Comparison of ENCODE assay signal across 19 cellular contexts in genomic region chr12:123395236-123395635, GRCh38.
"Had no signal": no experiment of that assay in that cellular context is flagged by ENCODE, and none has a peak within 500 bp of the region (broad histone marks: within the 10 kb centered on the region; RNA-seq: fewer than 3 reads in every experiment).

No MANE protein-coding gene starts in this region.

- H3K36me3 ChIP-seq: uterus had no signal

- H3K4me3 ChIP-seq: hepatocyte, sigmoid colon, tibial nerve, uterus had no signal

- H3K27ac Mint-ChIP-seq: activated naive CD4-positive, alpha-beta T cell treated with anti-CD3 and anti-CD28 coated beads, Interleukin-2, amount 10 ng/mL, durations not matched to agents 7 days and 5 days had no signal

- H3K4me2 ChIP-seq: hepatocyte had no signal

- H3K27ac ChIP-seq: foreskin keratinocyte, hepatocyte, neutrophil, sigmoid colon, tibial nerve, WERI-Rb-1 had no signal

- H3K4me3 Mint-ChIP-seq: activated naive CD4-positive, alpha-beta T cell treated with anti-CD3 and anti-CD28 coated beads, Interleukin-2, amount 10 ng/mL, durations not matched to agents 7 days and 5 days had no signal

- ATAC-seq: foreskin keratinocyte; naive thymus-derived CD4-positive, alpha-beta T cell had no signal

- H2AFZ ChIP-seq: hepatocyte had no signal

- H3K27me3 ChIP-seq: foreskin keratinocyte, hepatocyte, neutrophil, sigmoid colon, tibial nerve, uterus had no signal

- DNase-seq: activated CD4-positive, alpha-beta T cell treated with anti-CD3 and anti-CD28 coated beads for 1 hour; activated effector memory CD4-positive, alpha-beta T cell treated with Interleukin-2 at 50 U/mL for 16 hours; activated naive CD4-positive, alpha-beta T cell treated with anti-CD3 and anti-CD28 coated beads, Interleukin-2, amount 10 ng/mL, durations not matched to agents 7 days and 5 days; activated T-cell treated with anti-CD3 and anti-CD28 coated beads for 4 hours; cerebellar nuclear complex; effector memory CD4-positive, alpha-beta T cell; foreskin keratinocyte; mesendoderm; naive thymus-derived CD4-positive, alpha-beta T cell; sigmoid colon; stimulated activated CD4-positive, alpha-beta T cell treated with anti-CD3 and anti-CD28 coated beads, Interleukin-4, amount 100 ng/mL, for 4 hours; stimulated activated naive CD4-positive, alpha-beta T cell; SW 1271; T-helper 2 cell; uterus; WERI-Rb-1 had no signal

- H3K9me3 Mint-ChIP-seq: activated naive CD4-positive, alpha-beta T cell treated with anti-CD3 and anti-CD28 coated beads, Interleukin-2, amount 10 ng/mL, durations not matched to agents 7 days and 5 days; naive thymus-derived CD4-positive, alpha-beta T cell had no signal

- H3K9me3 ChIP-seq: neutrophil, sigmoid colon, tibial nerve, uterus had no signal
